ENCODE assay signal across 13 cellular contexts in genomic region chr14:102764220-102764671, GRCh38. TPM values are rescaled to one million over a fixed set of nuclear protein-coding genes. Genes with fewer than 3 reads are reported as not detected.
A peak's percentile ranks its signal among the peaks of the same experiment; 100 is the strongest.
DNase-seq lines count a peak whose midpoint lies in the region; ATAC-seq and TF ChIP-seq lines count a peak whose summit lies in the region.
"Had no signal": no experiment of that assay in that cellular context is flagged by ENCODE, and none has a peak within 500 bp of the region (broad histone marks: within the 10 kb centered on the region; RNA-seq: fewer than 3 reads in every experiment).

No MANE protein-coding gene starts in this region.

- H3K27ac ChIP-seq in smooth muscle cell (ENCODE audit: low read depth) (peak overlapping the region; percentile 43), GM23338 (ENCODE audit: low read depth) (no peak overlapping the region), brain microvascular endothelial cell (no peak overlapping the region)
- H3K27ac ChIP-seq: transverse colon had no signal

- no peaks in the 10 kb centered on the region for H3K4me1 ChIP-seq in smooth muscle cell (ENCODE audit: low read depth)
- H3K4me1 ChIP-seq in GM23338 (ENCODE audit: insufficient read depth): peaks cover 14% of the 10 kb centered on the region
- H3K4me1 ChIP-seq: transverse colon had no signal

- no peak for TF ChIP-seq CTCF in smooth muscle cell (IDR thresholded peaks at IDR 0.05; ENCODE audit: borderline replicate concordance, insufficient read depth, poor library complexity, severe bottlenecking)
- no peak for TF ChIP-seq CTCF in endothelial cell (IDR thresholded peaks at IDR 0.05; ENCODE audit: unreplicated experiment)
- no peak for TF ChIP-seq CTCF in GM23338 (conservative IDR thresholded peaks at IDR 0.05; ENCODE audit: low read depth in 2 of 2)
- TF ChIP-seq CTCF in brain microvascular endothelial cell (IDR thresholded peaks at IDR 0.05; ENCODE audit: low read depth, low read length, missing control alignments): no peak

- no peaks in the 10 kb centered on the region for H4K20me1 ChIP-seq in smooth muscle cell (ENCODE audit: low read depth)
- no peaks in the 10 kb centered on the region for H4K20me1 ChIP-seq in GM23338 (replicated peaks; ENCODE audit: insufficient read depth)

- in situ Hi-C loops in brain microvascular endothelial cell (cut with HindIII; ENCODE audit: low pct_ligation_motif_present, low sequenced_read_pairs): no loop called here

- 84% methylated on average over 11 of the region's 11 CpGs for WGBS in smooth muscle cell (ENCODE audit: low lambda C conversion rate)

- DNase-seq in smooth muscle cell (lab: John Stamatoyannopoulos, UW; ENCODE audit: unreplicated experiment) (no peak), endothelial cell (ENCODE audit: low spot score) (no peak), GM23338 (ENCODE audit: low spot score) (no peak), brain microvascular endothelial cell (no peak), NCI-H1092 (lab: John Stamatoyannopoulos, UW) (no peak)
- DNase-seq: immature natural killer cell; NCI-H748 treated with DMSO at 0.1 percent for 48 hours; stimulated activated CD4-positive, alpha-beta T cell treated with anti-CD3 and anti-CD28 coated beads, Interleukin-4, amount 100 ng/mL, for 4 hours; transverse colon had no signal

- no peak overlapping the region for H3K27ac Mint-ChIP-seq in endothelial cell (ENCODE audit: unreplicated experiment)
- no peak overlapping the region for H3K27ac Mint-ChIP-seq in GM23338
- H3K27ac Mint-ChIP-seq: brain, immature natural killer cell had no signal

- H3K36me3 Mint-ChIP-seq in endothelial cell (ENCODE audit: low read depth, unreplicated experiment) (no peaks in the 10 kb centered on the region), GM23338 (ENCODE audit: low read depth) (no peaks in the 10 kb centered on the region)
- H3K36me3 Mint-ChIP-seq: brain, immature natural killer cell had no signal

- H3K4me1 Mint-ChIP-seq in endothelial cell (ENCODE audit: unreplicated experiment) (peaks cover 23% of the 10 kb centered on the region), GM23338 (peaks cover 26% of the 10 kb centered on the region)
- H3K4me1 Mint-ChIP-seq: immature natural killer cell had no signal

- H3K9me3 Mint-ChIP-seq in endothelial cell (ENCODE audit: unreplicated experiment): no peaks in the 10 kb centered on the region
- no peaks in the 10 kb centered on the region for H3K9me3 Mint-ChIP-seq in GM23338
- H3K9me3 Mint-ChIP-seq: immature natural killer cell had no signal

- H3F3A ChIP-seq in smooth muscle cell (ENCODE audit: low read depth): no peaks in the 10 kb centered on the region
- no peaks in the 10 kb centered on the region for H3F3A ChIP-seq in GM23338 (replicated peaks; ENCODE audit: low read depth)

- H2AFZ ChIP-seq in smooth muscle cell (ENCODE audit: low read depth) (no peak overlapping the region), GM23338 (no peak overlapping the region)

- H3K27me3 ChIP-seq in smooth muscle cell (ENCODE audit: low read depth) (no peaks in the 10 kb centered on the region), GM23338 (ENCODE audit: insufficient read depth) (no peaks in the 10 kb centered on the region), brain microvascular endothelial cell (replicated peaks) (no peaks in the 10 kb centered on the region)
- H3K27me3 ChIP-seq: transverse colon had no signal

- no peak overlapping the region for H3K4me3 Mint-ChIP-seq in endothelial cell (ENCODE audit: unreplicated experiment)
- no peak overlapping the region for H3K4me3 Mint-ChIP-seq in GM23338
- H3K4me3 Mint-ChIP-seq: brain, immature natural killer cell had no signal

- H3K79me2 ChIP-seq in smooth muscle cell (ENCODE audit: low read depth) (no peaks in the 10 kb centered on the region), GM23338 (replicated peaks; ENCODE audit: insufficient read depth) (no peaks in the 10 kb centered on the region)

- no peak overlapping the region for H3K9ac ChIP-seq in smooth muscle cell (ENCODE audit: low read depth)

- H3K36me3 ChIP-seq in smooth muscle cell (ENCODE audit: low read depth) (no peaks in the 10 kb centered on the region), GM23338 (ENCODE audit: insufficient read depth) (no peaks in the 10 kb centered on the region), brain microvascular endothelial cell (replicated peaks) (no peaks in the 10 kb centered on the region)
- H3K36me3 ChIP-seq: transverse colon had no signal

- H3K27me3 Mint-ChIP-seq in endothelial cell (ENCODE audit: unreplicated experiment) (peaks cover 14% of the 10 kb centered on the region), GM23338 (ENCODE audit: insufficient read depth, low read depth, poor library complexity) (peaks cover 7% of the 10 kb centered on the region)

- H3K4me3 ChIP-seq in smooth muscle cell (no peak overlapping the region), GM23338 (no peak overlapping the region), brain microvascular endothelial cell (ENCODE audit: low read depth, low read length) (no peak overlapping the region)
- H3K4me3 ChIP-seq: transverse colon had no signal

- no peaks in the 10 kb centered on the region for H3K9me3 ChIP-seq in smooth muscle cell (replicated peaks; ENCODE audit: low read depth)
- H3K9me3 ChIP-seq: transverse colon had no signal

- ATAC-seq in GM18870 (IDR thresholded peaks at IDR 0.05; ENCODE audit: unreplicated experiment) (peak; percentile 47), GM21447 (IDR thresholded peaks at IDR 0.05; ENCODE audit: unreplicated experiment) (peak; percentile 72), HG03097 (IDR thresholded peaks at IDR 0.05; ENCODE audit: low FRiP score, unreplicated experiment) (peak; percentile 53), GM23338 (no peak)

- H3K9me2 ChIP-seq in GM23338 (ENCODE audit: insufficient read depth): no peaks in the 10 kb centered on the region

- H3K4me2 ChIP-seq in smooth muscle cell (no peak overlapping the region), GM23338 (no peak overlapping the region)

TF ChIP-seq in GM23338, 12 proteins besides CTCF, POLR2A, EP300 and RAD21:
- TF ChIP-seq EZH2 (IDR thresholded peaks at IDR 0.05; ENCODE audit: low read depth, unreplicated experiment) (no peak), CREB1 (CRISPR knock-in tag; IDR thresholded peaks at IDR 0.05; ENCODE audit: low read depth) (no peak), ETS1 (IDR thresholded peaks at IDR 0.05) (no peak), EZH2phosphoT487 (IDR thresholded peaks at IDR 0.05; ENCODE audit: unreplicated experiment) (no peak), ZNF331 (CRISPR knock-in tag; IDR thresholded peaks at IDR 0.05; ENCODE audit: low read depth) (no peak), POLR2AphosphoS5 (IDR thresholded peaks at IDR 0.05; ENCODE audit: low read depth) (no peak), NANOG (IDR thresholded peaks at IDR 0.05; ENCODE audit: borderline replicate concordance) (no peak), ZNF114 (CRISPR knock-in tag; IDR thresholded peaks at IDR 0.05) (no peak)

RNA-seq across cellular contexts. Expression of gene TRAF3, which starts 13.0 kb away (rescaled TPM):
- total RNA-seq in smooth muscle cell (10.8 and 24.6 TPM in 2 replicates), endothelial cell (ENCODE audit: unreplicated experiment) (9.7 TPM)
- polyA plus RNA-seq in smooth muscle cell (9.4 and 13.1 TPM in 2 replicates), GM23338 (2016; fragmentation: Nextera tagmentation; extraction: Ambion mirVana) (3.5 and 3.7 TPM in 2 replicates)
- total RNA-seq in GM23338 (2014; rRNA removed; shearing (Covaris generic)): 9.3 and 10.8 TPM in 2 replicates
